In the genomic region with DNA sequence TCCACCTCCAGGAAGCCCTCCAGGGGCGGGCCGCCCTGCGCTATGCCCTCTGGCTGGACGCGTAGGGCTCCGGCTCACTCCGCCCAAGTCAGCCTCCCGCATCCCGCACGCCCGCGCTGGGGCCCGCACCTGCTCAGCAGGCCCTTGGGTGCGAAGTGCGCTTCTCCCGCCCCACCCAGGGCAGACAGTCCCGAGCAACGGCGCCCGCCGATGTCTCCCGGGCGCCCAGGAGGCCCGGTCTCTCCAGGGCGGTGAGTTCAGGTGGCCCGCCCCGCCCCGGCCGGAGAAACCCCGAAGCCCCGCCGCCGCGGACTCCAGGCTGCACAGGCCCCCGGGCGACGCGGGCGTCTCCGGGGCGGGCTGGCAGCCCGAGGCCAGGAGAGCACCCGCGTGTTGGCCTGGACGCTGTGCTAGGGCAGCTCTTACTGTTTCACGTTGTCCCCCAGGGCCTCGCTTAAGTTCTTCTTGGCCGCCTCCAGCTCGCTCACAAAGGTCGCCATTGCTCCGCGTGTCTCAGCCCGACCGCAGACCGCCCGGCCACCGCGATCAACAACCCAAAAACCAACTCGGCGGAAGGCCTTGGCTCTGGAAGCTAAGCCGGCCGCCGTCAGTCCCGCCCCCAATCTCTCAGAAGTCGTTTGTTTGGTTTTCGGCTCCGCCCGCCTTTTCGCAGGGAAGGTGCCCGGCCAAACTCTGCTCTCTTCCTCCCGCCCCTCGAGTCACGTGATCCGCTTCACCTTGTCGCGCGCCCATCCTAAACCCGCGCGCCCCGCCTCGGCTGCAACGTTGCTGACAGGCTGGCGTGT, we compare ENCODE assay signal across 8 cellular contexts. TPM values are rescaled to one million over a fixed set of nuclear protein-coding genes. Genes with fewer than 3 reads are reported as not detected.
A peak's percentile ranks its signal among the peaks of the same experiment; 100 is the strongest.
DNase-seq lines count a peak whose midpoint lies in the region; ATAC-seq and TF ChIP-seq lines count a peak whose summit lies in the region.

A gene with protein sequence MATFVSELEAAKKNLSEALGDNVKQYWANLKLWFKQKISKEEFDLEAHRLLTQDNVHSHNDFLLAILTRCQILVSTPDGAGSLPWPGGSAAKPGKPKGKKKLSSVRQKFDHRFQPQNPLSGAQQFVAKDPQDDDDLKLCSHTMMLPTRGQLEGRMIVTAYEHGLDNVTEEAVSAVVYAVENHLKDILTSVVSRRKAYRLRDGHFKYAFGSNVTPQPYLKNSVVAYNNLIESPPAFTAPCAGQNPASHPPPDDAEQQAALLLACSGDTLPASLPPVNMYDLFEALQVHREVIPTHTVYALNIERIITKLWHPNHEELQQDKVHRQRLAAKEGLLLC (minus strand): TSS at position 531 of the 806 bp plus-strand sequence. CDS start 31 bp downstream, at position 500.

- peaks cover 9% of the 10 kb centered on the region for H3K4me1 ChIP-seq in GM23338 (ENCODE audit: insufficient read depth)

- H3K4me1 Mint-ChIP-seq in GM23338 = peaks cover 30% of the 10 kb centered on the region
- peaks cover 15 to 43% (median 20%) of the 10 kb centered on the region in 3 donors for H3K4me1 Mint-ChIP-seq in naive B cell
- H3K4me1 Mint-ChIP-seq in stimulated activated memory B cell treated with anti-CD40 and anti-IgM and Interleukin-4, amounts not matched to agents 10 μg/mL and 1 μg/mL and 100 μg/mL, for 72 hours = peaks cover 36% of the 10 kb centered on the region

- H3K4me3 ChIP-seq in GM23338 = peak within 1 kb of the TSS; percentile 63

- no peaks in the 10 kb centered on the region for H3K9me2 ChIP-seq in GM23338 (ENCODE audit: insufficient read depth)

- peaks cover 46% of the 10 kb centered on the region for H3K79me2 ChIP-seq in GM23338 (replicated peaks; ENCODE audit: insufficient read depth)

- no peaks in the 10 kb centered on the region for H3F3A ChIP-seq in GM23338 (replicated peaks; ENCODE audit: low read depth)

- H3K27ac Mint-ChIP-seq in GM23338 (peak within 1 kb of the TSS; percentile 98), naive B cell (peak within 1 kb of the TSS; percentile 94 to 98 (median 97))
- peak within 1 kb of the TSS; percentile 84 for H3K27ac Mint-ChIP-seq in stimulated activated memory B cell treated with anti-CD40 and anti-IgM and Interleukin-4, amounts not matched to agents 10 μg/mL and 1 μg/mL and 100 μg/mL, for 72 hours

- H3K4me3 Mint-ChIP-seq in GM23338 (peak within 1 kb of the TSS; percentile 95), naive B cell (peak within 1 kb of the TSS; percentile 90 to 99 (median 97))
- H3K4me3 Mint-ChIP-seq in stimulated activated memory B cell treated with anti-CD40 and anti-IgM and Interleukin-4, amounts not matched to agents 10 μg/mL and 1 μg/mL and 100 μg/mL, for 72 hours = peak within 1 kb of the TSS; percentile 84

- peaks cover 6% of the 10 kb centered on the region for H3K27me3 Mint-ChIP-seq in GM23338 (ENCODE audit: insufficient read depth, low read depth, poor library complexity)
- peaks cover 0 to 4% (median 0%) of the 10 kb centered on the region in 3 donors for H3K27me3 Mint-ChIP-seq in naive B cell
- H3K27me3 Mint-ChIP-seq in stimulated activated memory B cell treated with anti-CD40 and anti-IgM and Interleukin-4, amounts not matched to agents 10 μg/mL and 1 μg/mL and 100 μg/mL, for 72 hours = no peaks in the 10 kb centered on the region

- peaks cover 11% of the 10 kb centered on the region; the same call in 2 of the 3 replicates for H3K36me3 Mint-ChIP-seq in GM23338 (ENCODE audit: low read depth)
- peaks cover 0 to 4% of the 10 kb centered on the region in 2 donors for H3K36me3 Mint-ChIP-seq in naive B cell
- no peaks in the 10 kb centered on the region for H3K36me3 Mint-ChIP-seq in stimulated activated memory B cell treated with anti-CD40 and anti-IgM and Interleukin-4, amounts not matched to agents 10 μg/mL and 1 μg/mL and 100 μg/mL, for 72 hours

- peak within 1 kb of the TSS; percentile 12; the same call in 1 of the 2 replicates for H2AFZ ChIP-seq in GM23338

- DNase-seq in Daoy (ENCODE audit: low read depth) = peak; percentile 99
- peak; percentile 100 for DNase-seq in GM23338 (ENCODE audit: low spot score)
- peak; percentile 95 for DNase-seq in LHCN-M2 (ENCODE audit: low read depth)
- DNase-seq in RPMI8226 = peak; percentile 100
- DNase-seq in activated T-helper 1 cell treated with anti-CD3 and anti-CD28 coated beads, Interleukin-2, amount 50 U/mL, for 16 hours (ENCODE audit: low read depth in 1 of 2, low spot score in 1 of 2) = peak; percentile 96 to 98
- peak; percentile 97 for DNase-seq in fibroblast of gingiva (ENCODE audit: low read depth)
- peak; percentile 98 for DNase-seq in naive B cell

- H3K36me3 ChIP-seq in GM23338 (ENCODE audit: insufficient read depth) = no peaks in the 10 kb centered on the region

- H3K4me2 ChIP-seq in GM23338 = peak within 1 kb of the TSS; percentile 89

- ATAC-seq in GM23338 = peak; percentile 92
- peak; percentile 85 to 89 for ATAC-seq in naive B cell (ENCODE audit: low read depth in 2 of 2)
- ATAC-seq in stimulated activated memory B cell treated with anti-CD40 and anti-IgM and Interleukin-4, amounts not matched to agents 10 μg/mL and 1 μg/mL and 100 μg/mL, for 72 hours = peak; percentile 98

- peaks cover 29% of the 10 kb centered on the region for H4K20me1 ChIP-seq in GM23338 (replicated peaks; ENCODE audit: insufficient read depth)

- peak in 1 of 2 experiments; percentile 16; a peak in 1 of 4 replicates for TF ChIP-seq CTCF in GM23338 (conservative IDR thresholded peaks at IDR 0.05; ENCODE audit: low read depth in 2 of 2)

- peaks cover 7% of the 10 kb centered on the region; the same call in 1 of the 3 replicates for H3K9me3 Mint-ChIP-seq in GM23338
- H3K9me3 Mint-ChIP-seq in naive B cell = peaks cover 0 to 4% (median 0%) of the 10 kb centered on the region in 7 donors
- no peaks in the 10 kb centered on the region for H3K9me3 Mint-ChIP-seq in stimulated activated memory B cell treated with anti-CD40 and anti-IgM and Interleukin-4, amounts not matched to agents 10 μg/mL and 1 μg/mL and 100 μg/mL, for 72 hours

- no peaks in the 10 kb centered on the region for H3K27me3 ChIP-seq in GM23338 (ENCODE audit: insufficient read depth)

- no peak within 1 kb of the TSS for H3K27ac ChIP-seq in GM23338 (ENCODE audit: low read depth)

TF ChIP-seq in GM23338, 12 proteins besides CTCF, POLR2A, EP300 and RAD21:
- TF ChIP-seq EZH2 (IDR thresholded peaks at IDR 0.05; ENCODE audit: low read depth, unreplicated experiment) = no peak
- TF ChIP-seq ZNF331 (CRISPR knock-in tag; IDR thresholded peaks at IDR 0.05; ENCODE audit: low read depth) = no peak
- TF ChIP-seq CREB1 (CRISPR knock-in tag; IDR thresholded peaks at IDR 0.05; ENCODE audit: low read depth) = peak; percentile 60; the same call in 1 of the 2 replicates
- peak; percentile 71 for TF ChIP-seq POLR2AphosphoS5 (IDR thresholded peaks at IDR 0.05; ENCODE audit: low read depth)

RNA-seq across cellular contexts. Expression of the gene that starts here (rescaled TPM):
- total RNA-seq in Daoy (2014; rRNA removed; shearing (Covaris generic)) = 15.3 and 19.8 TPM in 2 replicates
- total RNA-seq in GM23338 (2014; rRNA removed; shearing (Covaris generic)) = 20.6 and 21.8 TPM in 2 replicates
- polyA plus RNA-seq in GM23338 (2016; fragmentation: Nextera tagmentation; extraction: Ambion mirVana) (17.8 and 22.0 TPM in 2 replicates), naive B cell (ENCODE audit: low read depth in 6 of 6) (10 to 100 TPM; 10.1 to 25.8 (median 14.3) TPM)
- total RNA-seq in LHCN-M2 (2014; rRNA removed) = 9.8 and 10.1 TPM in 2 replicates
- polyA plus RNA-seq in LHCN-M2 (2012) = 2.6 TPM
